ENCODE assay signal across 1 cellular context in the genomic region with DNA sequence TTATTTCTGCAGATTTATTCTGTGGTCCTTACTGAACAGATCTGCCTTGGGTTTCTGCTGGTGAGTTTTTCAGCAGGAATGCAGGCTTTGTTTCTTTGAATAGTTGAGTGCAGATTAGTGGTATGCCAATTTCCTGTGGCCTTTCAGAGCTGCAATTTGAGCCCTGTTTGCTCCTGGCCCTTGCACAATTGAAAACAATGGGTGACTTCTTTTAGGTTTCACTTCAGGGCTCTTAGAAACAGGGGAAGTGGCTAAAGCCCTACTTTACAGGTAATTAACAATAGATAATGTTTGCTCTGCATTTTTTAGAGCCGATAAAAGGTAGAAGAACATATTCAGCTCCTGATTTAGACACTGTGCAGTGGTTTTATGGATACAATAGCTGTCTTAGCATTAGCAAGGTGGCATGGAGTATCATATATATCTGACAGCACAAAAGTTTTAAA.
TF ChIP-seq lines count a peak whose summit lies in the region.

No MANE protein-coding gene starts in this region.

TF ChIP-seq in HepG2, 621 proteins besides CTCF, POLR2A, EP300 and RAD21 (continued from another document and continues in another):
- TF ChIP-seq, protein P1, sequence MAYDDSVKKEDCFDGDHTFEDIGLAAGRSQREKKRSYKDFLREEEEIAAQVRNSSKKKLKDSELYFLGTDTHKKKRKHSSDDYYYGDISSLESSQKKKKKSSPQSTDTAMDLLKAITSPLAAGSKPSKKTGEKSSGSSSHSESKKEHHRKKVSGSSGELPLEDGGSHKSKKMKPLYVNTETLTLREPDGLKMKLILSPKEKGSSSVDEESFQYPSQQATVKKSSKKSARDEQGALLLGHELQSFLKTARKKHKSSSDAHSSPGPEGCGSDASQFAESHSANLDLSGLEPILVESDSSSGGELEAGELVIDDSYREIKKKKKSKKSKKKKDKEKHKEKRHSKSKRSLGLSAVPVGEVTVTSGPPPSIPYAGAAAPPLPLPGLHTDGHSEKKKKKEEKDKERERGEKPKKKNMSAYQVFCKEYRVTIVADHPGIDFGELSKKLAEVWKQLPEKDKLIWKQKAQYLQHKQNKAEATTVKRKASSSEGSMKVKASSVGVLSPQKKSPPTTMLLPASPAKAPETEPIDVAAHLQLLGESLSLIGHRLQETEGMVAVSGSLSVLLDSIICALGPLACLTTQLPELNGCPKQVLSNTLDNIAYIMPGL (CRISPR knock-in tag; IDR thresholded peaks at IDR 0.05; ENCODE audit: borderline replicate concordance in 1 of 2, low read depth in 1 of 2): no peak
- TF ChIP-seq ZNF569 (CRISPR knock-in tag; IDR thresholded peaks at IDR 0.05; ENCODE audit: borderline replicate concordance) (no peak), GATAD2A (CRISPR knock-in tag; IDR thresholded peaks at IDR 0.05) (peak; percentile 94), LCORL (IDR thresholded peaks at IDR 0.05) (peak; percentile 49; the same call in 1 of the 2 replicates), LCORL (CRISPR knock-in tag; IDR thresholded peaks at IDR 0.05) (peak; percentile 57; the same call in 1 of the 2 replicates), DR1 (CRISPR knock-in tag; IDR thresholded peaks at IDR 0.05) (no peak), MAFK (conservative IDR thresholded peaks at IDR 0.05 in 1 of 2, IDR thresholded peaks at IDR 0.05 in 1 of 2; ENCODE audit: low read length in 2 of 2) (peak in 1 of 2 experiments; percentile 17; a peak in 2 of 4 replicates), SIX1 (CRISPR knock-in tag; IDR thresholded peaks at IDR 0.05; ENCODE audit: borderline replicate concordance) (peak; percentile 98), RORA (CRISPR knock-in tag; IDR thresholded peaks at IDR 0.05) (no peak), ARID2 (CRISPR knock-in tag; IDR thresholded peaks at IDR 0.05; ENCODE audit: borderline replicate concordance) (no peak), ELF3 (CRISPR knock-in tag; IDR thresholded peaks at IDR 0.05) (peak; percentile 43), ZNF792 (CRISPR knock-in tag; IDR thresholded peaks at IDR 0.05) (0 out of 2 replicates have a peak, but pooled peaks have one; percentile 62), MAZ (IDR thresholded peaks at IDR 0.05; ENCODE audit: borderline replicate concordance, low read depth, low read length) (no peak), MAZ (CRISPR knock-in tag; IDR thresholded peaks at IDR 0.05; ENCODE audit: low read depth) (no peak), SMARCE1 (IDR thresholded peaks at IDR 0.05; ENCODE audit: borderline replicate concordance) (no peak), MIER3 (CRISPR knock-in tag; IDR thresholded peaks at IDR 0.05; ENCODE audit: borderline replicate concordance) (peak; percentile 75; the same call in 1 of the 2 replicates), SAFB2 (CRISPR knock-in tag; IDR thresholded peaks at IDR 0.05; ENCODE audit: borderline replicate concordance, low read depth) (no peak), KLF16 (CRISPR knock-in tag; IDR thresholded peaks at IDR 0.05) (no peak; a peak in 1 of 4 replicates), ZNF121 (CRISPR knock-in tag; IDR thresholded peaks at IDR 0.05) (no peak), ZNF75D (CRISPR knock-in tag; IDR thresholded peaks at IDR 0.05; ENCODE audit: borderline replicate concordance) (no peak), CHD4 (IDR thresholded peaks at IDR 0.05; ENCODE audit: borderline replicate concordance, low read length) (0 out of 2 replicates have a peak, but pooled peaks have one; percentile 47), NBN (conservative IDR thresholded peaks at IDR 0.05) (no peak), ERF (CRISPR knock-in tag; IDR thresholded peaks at IDR 0.05) (peak; percentile 60), ZNF251 (CRISPR knock-in tag; IDR thresholded peaks at IDR 0.05) (no peak), ZNF17 (CRISPR knock-in tag; IDR thresholded peaks at IDR 0.05) (no peak), ARHGAP35 (CRISPR knock-in tag; IDR thresholded peaks at IDR 0.05; ENCODE audit: borderline replicate concordance) (no peak), ZNF776 (CRISPR knock-in tag; IDR thresholded peaks at IDR 0.05) (no peak), SETDB1 (CRISPR knock-in tag; IDR thresholded peaks at IDR 0.05; ENCODE audit: borderline replicate concordance) (no peak), FOXK1 (CRISPR knock-in tag; IDR thresholded peaks at IDR 0.05; ENCODE audit: borderline replicate concordance, low read depth) (peak; percentile 66; the same call in 1 of the 2 replicates), DNMT3B (CRISPR knock-in tag; conservative IDR thresholded peaks at IDR 0.05) (0 out of 2 replicates have a peak, but pooled peaks have one; percentile 14), ZSCAN21 (CRISPR knock-in tag; IDR thresholded peaks at IDR 0.05; ENCODE audit: borderline replicate concordance) (no peak), GATA4 (IDR thresholded peaks at IDR 0.05; ENCODE audit: borderline replicate concordance, low read depth) (peak; percentile 80; the same call in 1 of the 2 replicates)
- TF ChIP-seq, protein P2, sequence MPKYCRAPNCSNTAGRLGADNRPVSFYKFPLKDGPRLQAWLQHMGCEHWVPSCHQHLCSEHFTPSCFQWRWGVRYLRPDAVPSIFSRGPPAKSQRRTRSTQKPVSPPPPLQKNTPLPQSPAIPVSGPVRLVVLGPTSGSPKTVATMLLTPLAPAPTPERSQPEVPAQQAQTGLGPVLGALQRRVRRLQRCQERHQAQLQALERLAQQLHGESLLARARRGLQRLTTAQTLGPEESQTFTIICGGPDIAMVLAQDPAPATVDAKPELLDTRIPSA (CRISPR knock-in tag; IDR thresholded peaks at IDR 0.05; ENCODE audit: borderline replicate concordance): no peak
- TF ChIP-seq, protein P3, sequence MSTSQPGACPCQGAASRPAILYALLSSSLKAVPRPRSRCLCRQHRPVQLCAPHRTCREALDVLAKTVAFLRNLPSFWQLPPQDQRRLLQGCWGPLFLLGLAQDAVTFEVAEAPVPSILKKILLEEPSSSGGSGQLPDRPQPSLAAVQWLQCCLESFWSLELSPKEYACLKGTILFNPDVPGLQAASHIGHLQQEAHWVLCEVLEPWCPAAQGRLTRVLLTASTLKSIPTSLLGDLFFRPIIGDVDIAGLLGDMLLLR (CRISPR knock-in tag; IDR thresholded peaks at IDR 0.05): no peak
- TF ChIP-seq, protein P4, sequence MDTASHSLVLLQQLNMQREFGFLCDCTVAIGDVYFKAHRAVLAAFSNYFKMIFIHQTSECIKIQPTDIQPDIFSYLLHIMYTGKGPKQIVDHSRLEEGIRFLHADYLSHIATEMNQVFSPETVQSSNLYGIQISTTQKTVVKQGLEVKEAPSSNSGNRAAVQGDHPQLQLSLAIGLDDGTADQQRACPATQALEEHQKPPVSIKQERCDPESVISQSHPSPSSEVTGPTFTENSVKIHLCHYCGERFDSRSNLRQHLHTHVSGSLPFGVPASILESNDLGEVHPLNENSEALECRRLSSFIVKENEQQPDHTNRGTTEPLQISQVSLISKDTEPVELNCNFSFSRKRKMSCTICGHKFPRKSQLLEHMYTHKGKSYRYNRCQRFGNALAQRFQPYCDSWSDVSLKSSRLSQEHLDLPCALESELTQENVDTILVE (CRISPR knock-in tag; IDR thresholded peaks at IDR 0.05): 0 out of 2 replicates have a peak, but pooled peaks have one; percentile 22
- TF ChIP-seq, protein P5, sequence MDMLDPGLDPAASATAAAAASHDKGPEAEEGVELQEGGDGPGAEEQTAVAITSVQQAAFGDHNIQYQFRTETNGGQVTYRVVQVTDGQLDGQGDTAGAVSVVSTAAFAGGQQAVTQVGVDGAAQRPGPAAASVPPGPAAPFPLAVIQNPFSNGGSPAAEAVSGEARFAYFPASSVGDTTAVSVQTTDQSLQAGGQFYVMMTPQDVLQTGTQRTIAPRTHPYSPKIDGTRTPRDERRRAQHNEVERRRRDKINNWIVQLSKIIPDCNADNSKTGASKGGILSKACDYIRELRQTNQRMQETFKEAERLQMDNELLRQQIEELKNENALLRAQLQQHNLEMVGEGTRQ (IDR thresholded peaks at IDR 0.05; ENCODE audit: low read depth, low read length): no peak
- TF ChIP-seq, protein P5 (CRISPR knock-in tag; IDR thresholded peaks at IDR 0.05; ENCODE audit: borderline replicate concordance): no peak
- TF ChIP-seq, protein P6, sequence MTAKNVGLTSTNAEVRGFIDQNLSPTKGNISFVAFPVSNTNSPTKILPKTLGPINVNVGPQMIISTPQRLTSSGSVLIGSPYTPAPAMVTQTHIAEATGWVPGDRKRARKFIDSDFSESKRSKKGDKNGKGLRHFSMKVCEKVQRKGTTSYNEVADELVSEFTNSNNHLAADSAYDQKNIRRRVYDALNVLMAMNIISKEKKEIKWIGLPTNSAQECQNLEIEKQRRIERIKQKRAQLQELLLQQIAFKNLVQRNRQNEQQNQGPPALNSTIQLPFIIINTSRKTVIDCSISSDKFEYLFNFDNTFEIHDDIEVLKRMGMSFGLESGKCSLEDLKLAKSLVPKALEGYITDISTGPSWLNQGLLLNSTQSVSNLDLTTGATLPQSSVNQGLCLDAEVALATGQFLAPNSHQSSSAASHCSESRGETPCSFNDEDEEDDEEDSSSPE (CRISPR knock-in tag; IDR thresholded peaks at IDR 0.05): no peak; the same call in 1 of the 2 replicates
- TF ChIP-seq, protein P7, sequence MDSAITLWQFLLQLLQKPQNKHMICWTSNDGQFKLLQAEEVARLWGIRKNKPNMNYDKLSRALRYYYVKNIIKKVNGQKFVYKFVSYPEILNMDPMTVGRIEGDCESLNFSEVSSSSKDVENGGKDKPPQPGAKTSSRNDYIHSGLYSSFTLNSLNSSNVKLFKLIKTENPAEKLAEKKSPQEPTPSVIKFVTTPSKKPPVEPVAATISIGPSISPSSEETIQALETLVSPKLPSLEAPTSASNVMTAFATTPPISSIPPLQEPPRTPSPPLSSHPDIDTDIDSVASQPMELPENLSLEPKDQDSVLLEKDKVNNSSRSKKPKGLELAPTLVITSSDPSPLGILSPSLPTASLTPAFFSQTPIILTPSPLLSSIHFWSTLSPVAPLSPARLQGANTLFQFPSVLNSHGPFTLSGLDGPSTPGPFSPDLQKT (CRISPR knock-in tag; IDR thresholded peaks at IDR 0.05; ENCODE audit: borderline replicate concordance): no peak
- TF ChIP-seq, protein P8, sequence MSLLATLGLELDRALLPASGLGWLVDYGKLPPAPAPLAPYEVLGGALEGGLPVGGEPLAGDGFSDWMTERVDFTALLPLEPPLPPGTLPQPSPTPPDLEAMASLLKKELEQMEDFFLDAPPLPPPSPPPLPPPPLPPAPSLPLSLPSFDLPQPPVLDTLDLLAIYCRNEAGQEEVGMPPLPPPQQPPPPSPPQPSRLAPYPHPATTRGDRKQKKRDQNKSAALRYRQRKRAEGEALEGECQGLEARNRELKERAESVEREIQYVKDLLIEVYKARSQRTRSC (CRISPR knock-in tag; IDR thresholded peaks at IDR 0.05; ENCODE audit: low read depth): no peak
- TF ChIP-seq, protein P9, sequence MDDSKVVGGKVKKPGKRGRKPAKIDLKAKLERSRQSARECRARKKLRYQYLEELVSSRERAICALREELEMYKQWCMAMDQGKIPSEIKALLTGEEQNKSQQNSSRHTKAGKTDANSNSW (CRISPR knock-in tag; IDR thresholded peaks at IDR 0.05; ENCODE audit: borderline replicate concordance): no peak
- TF ChIP-seq, protein P10, sequence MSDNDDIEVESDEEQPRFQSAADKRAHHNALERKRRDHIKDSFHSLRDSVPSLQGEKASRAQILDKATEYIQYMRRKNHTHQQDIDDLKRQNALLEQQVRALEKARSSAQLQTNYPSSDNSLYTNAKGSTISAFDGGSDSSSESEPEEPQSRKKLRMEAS (IDR thresholded peaks at IDR 0.05): no peak
- TF ChIP-seq, protein P11, sequence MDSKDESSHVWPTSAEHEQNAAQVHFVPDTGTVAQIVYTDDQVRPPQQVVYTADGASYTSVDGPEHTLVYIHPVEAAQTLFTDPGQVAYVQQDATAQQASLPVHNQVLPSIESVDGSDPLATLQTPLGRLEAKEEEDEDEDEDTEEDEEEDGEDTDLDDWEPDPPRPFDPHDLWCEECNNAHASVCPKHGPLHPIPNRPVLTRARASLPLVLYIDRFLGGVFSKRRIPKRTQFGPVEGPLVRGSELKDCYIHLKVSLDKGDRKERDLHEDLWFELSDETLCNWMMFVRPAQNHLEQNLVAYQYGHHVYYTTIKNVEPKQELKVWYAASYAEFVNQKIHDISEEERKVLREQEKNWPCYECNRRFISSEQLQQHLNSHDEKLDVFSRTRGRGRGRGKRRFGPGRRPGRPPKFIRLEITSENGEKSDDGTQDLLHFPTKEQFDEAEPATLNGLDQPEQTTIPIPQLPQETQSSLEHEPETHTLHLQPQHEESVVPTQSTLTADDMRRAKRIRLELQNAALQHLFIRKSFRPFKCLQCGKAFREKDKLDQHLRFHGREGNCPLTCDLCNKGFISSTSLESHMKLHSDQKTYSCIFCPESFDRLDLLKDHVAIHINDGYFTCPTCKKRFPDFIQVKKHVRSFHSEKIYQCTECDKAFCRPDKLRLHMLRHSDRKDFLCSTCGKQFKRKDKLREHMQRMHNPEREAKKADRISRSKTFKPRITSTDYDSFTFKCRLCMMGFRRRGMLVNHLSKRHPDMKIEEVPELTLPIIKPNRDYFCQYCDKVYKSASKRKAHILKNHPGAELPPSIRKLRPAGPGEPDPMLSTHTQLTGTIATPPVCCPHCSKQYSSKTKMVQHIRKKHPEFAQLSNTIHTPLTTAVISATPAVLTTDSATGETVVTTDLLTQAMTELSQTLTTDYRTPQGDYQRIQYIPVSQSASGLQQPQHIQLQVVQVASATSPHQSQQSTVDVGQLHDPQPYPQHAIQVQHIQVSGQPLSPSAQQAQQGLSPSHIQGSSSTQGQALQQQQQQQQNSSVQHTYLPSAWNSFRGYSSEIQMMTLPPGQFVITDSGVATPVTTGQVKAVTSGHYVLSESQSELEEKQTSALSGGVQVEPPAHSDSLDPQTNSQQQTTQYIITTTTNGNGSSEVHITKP (CRISPR knock-in tag; IDR thresholded peaks at IDR 0.05; ENCODE audit: low read depth): peak; percentile 48; the same call in 1 of the 2 replicates
- TF ChIP-seq, protein P12, sequence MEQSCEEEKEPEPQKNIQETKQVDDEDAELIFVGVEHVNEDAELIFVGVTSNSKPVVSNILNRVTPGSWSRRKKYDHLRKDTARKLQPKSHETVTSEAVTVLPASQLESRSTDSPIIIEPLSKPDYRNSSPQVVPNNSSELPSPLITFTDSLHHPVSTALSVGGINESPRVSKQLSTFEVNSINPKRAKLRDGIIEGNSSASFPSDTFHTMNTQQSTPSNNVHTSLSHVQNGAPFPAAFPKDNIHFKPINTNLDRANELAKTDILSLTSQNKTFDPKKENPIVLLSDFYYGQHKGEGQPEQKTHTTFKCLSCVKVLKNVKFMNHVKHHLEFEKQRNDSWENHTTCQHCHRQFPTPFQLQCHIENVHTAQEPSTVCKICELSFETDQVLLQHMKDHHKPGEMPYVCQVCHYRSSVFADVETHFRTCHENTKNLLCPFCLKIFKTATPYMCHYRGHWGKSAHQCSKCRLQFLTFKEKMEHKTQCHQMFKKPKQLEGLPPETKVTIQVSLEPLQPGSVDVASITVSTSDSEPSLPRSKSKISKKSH (CRISPR knock-in tag; IDR thresholded peaks at IDR 0.05; ENCODE audit: borderline replicate concordance): no peak
